8 cellular contexts compared by ENCODE assay signal in genomic region chr10:58268946-58269831, GRCh38. TPM values are rescaled to one million over a fixed set of nuclear protein-coding genes. Genes with fewer than 3 reads are reported as not detected.
A peak's percentile ranks its signal among the peaks of the same experiment; 100 is the strongest.
DNase-seq lines count a peak whose midpoint lies in the region; ATAC-seq and TF ChIP-seq lines count a peak whose summit lies in the region.

TSS of gene CISD1 (plus strand) at chr10:58269162. CDS start at chr10:58269274, 112 bp downstream.

- DNase-seq in AML-193 (lab: John Stamatoyannopoulos, UW), result peak; percentile 76 to 82
- peak; percentile 87 for DNase-seq in NCI-H510A treated with DMSO at 0.1 percent for 48 hours (lab: John Stamatoyannopoulos, UW)
- DNase-seq in activated CD4-positive, alpha-beta T cell treated with anti-CD3 and anti-CD28 coated beads for 24 hours (ENCODE audit: low read depth in 2 of 2), result peak; percentile 88
- peak; percentile 99 for DNase-seq in chondrocyte (ENCODE audit: low spot score)
- DNase-seq in kidney epithelial cell (ENCODE audit: low read depth), result peak; percentile 100
- DNase-seq in stimulated activated CD4-positive, alpha-beta T cell treated with anti-CD3 and anti-CD28 coated beads, Interleukin-15, amount 100 ng/mL, for 48 hours (ENCODE audit: low read depth in 2 of 2), result peak; percentile 88 to 92

- TF ChIP-seq POLR2A in GM19193 (IDR thresholded peaks at IDR 0.05; ENCODE audit: extremely low read depth, insufficient read depth, insufficient read length), result peak; percentile 82

- H3K27ac Mint-ChIP-seq in chondrocyte (ENCODE audit: unreplicated experiment), result peak within 1 kb of the TSS; percentile 98

- no peaks in the 10 kb centered on the region for H3K27me3 ChIP-seq in kidney epithelial cell (ENCODE audit: control insufficient read depth, insufficient read depth, low read length)

- ATAC-seq in HG03439 (IDR thresholded peaks at IDR 0.05; ENCODE audit: unreplicated experiment), result peak; percentile 74

- no peaks in the 10 kb centered on the region for H3K36me3 ChIP-seq in kidney epithelial cell (ENCODE audit: control insufficient read depth, insufficient read depth, low read length)

- peak within 1 kb of the TSS; percentile 89 for H3K4me3 Mint-ChIP-seq in chondrocyte (ENCODE audit: unreplicated experiment)

- no peaks in the 10 kb centered on the region for H3K36me3 Mint-ChIP-seq in chondrocyte (ENCODE audit: low read depth)

- TF ChIP-seq CTCF in chondrocyte (IDR thresholded peaks at IDR 0.05) (no peak), kidney epithelial cell (IDR thresholded peaks at IDR 0.05; ENCODE audit: insufficient read depth, low read length, poor library complexity, severe bottlenecking) (no peak)

- peaks cover 46% of the 10 kb centered on the region for H3K4me1 Mint-ChIP-seq in chondrocyte (ENCODE audit: low read depth)

- H3K27me3 Mint-ChIP-seq in chondrocyte (ENCODE audit: low read depth), result no peaks in the 10 kb centered on the region

- H3K4me3 ChIP-seq in kidney epithelial cell (ENCODE audit: low read depth, low read length), result peak within 1 kb of the TSS; percentile 81

- H3K9me3 Mint-ChIP-seq in chondrocyte (ENCODE audit: low read depth), result no peaks in the 10 kb centered on the region

RNA-seq across cellular contexts. Expression of gene CISD1, which starts in this region (rescaled TPM):
- total RNA-seq in chondrocyte, result 22.6 to 37.7 TPM (median 25.5 TPM) in 3 replicates
- total RNA-seq in kidney epithelial cell, result 10.1 and 17.0 TPM in 2 replicates

Comparison
In these comparisons a context has a peak if more than half of its experiments do, and no peak if none do; other contexts are left out.
1. Peak in every context shown above with its lines: DNase-seq, ATAC-seq and H3K4me3 ChIP-seq.